9 cellular contexts compared by ENCODE assay signal in genomic region chr22:26485013-26485412, GRCh38. TPM values are rescaled to one million over a fixed set of nuclear protein-coding genes. Genes with fewer than 3 reads are reported as not detected.
DNase-seq lines count a peak whose midpoint lies in the region; ATAC-seq and TF ChIP-seq lines count a peak whose summit lies in the region.
"Had no signal": no experiment of that assay in that cellular context is flagged by ENCODE, and none has a peak within 500 bp of the region (broad histone marks: within the 10 kb centered on the region; RNA-seq: fewer than 3 reads in every experiment).

No MANE protein-coding gene starts in this region.

- ATAC-seq in GM21717 (IDR thresholded peaks at IDR 0.05; ENCODE audit: unreplicated experiment), result no peak

- H3K4me1 ChIP-seq in HAP-1 (peaks cover 38% of the 10 kb centered on the region), esophagus muscularis mucosa (peaks cover 42 to 55% (median 51%) of the 10 kb centered on the region in 4 donors), skeletal muscle tissue (ENCODE audit: control insufficient read depth in 3 of 3, insufficient read depth in 3 of 3, low read length in 3 of 3) (peaks cover 36 to 48% (median 48%) of the 10 kb centered on the region in 3 donors)

- H3K36me3 ChIP-seq in HAP-1 (replicated peaks) (peaks cover 38% of the 10 kb centered on the region), esophagus muscularis mucosa (peaks cover 16 to 43% (median 33%) of the 10 kb centered on the region in 4 donors), skeletal muscle tissue (ENCODE audit: control insufficient read depth in 3 of 3, insufficient read depth in 3 of 3, low read length in 3 of 3) (peaks cover 23 to 41% (median 38%) of the 10 kb centered on the region in 3 donors)

- peak overlapping the region; percentile 43 to 99 (median 98) for H3K9ac ChIP-seq in skeletal muscle tissue (ENCODE audit: low read depth in 1 of 3, low read length in 3 of 3)

- H3K27ac ChIP-seq in esophagus muscularis mucosa (replicated peaks in 1 of 4) (peak overlapping the region in 3 of 4 donors; percentile 93 to 96 (median 95)), skeletal muscle tissue (ENCODE audit: low read depth, low read length) (peak overlapping the region; percentile 98)

- DNase-seq in HAP-1 (ENCODE audit: low spot score in 2 of 2) (no peak), RKO (ENCODE audit: low spot score) (peak; percentile 18), esophagus muscularis mucosa (ENCODE audit: extremely low spot score) (no peak), NCI-H1105 treated with DMSO at 0.1 percent for 48 hours (lab: John Stamatoyannopoulos, UW) (no peak), NCI-H82 treated with DMSO at 0.1 percent for 48 hours (lab: John Stamatoyannopoulos, UW; ENCODE audit: unreplicated experiment) (no peak)
- DNase-seq: activated CD4-positive, alpha-beta T cell treated with anti-CD3 and anti-CD28 coated beads, Interleukin-2, amount 50 U/mL, for 48 hours; NCI-H526 treated with DMSO at 0.1 percent for 48 hours had no signal

- 72% methylated on average over 7 of the region's 7 CpGs for WGBS in esophagus muscularis mucosa

- in situ Hi-C loops in HAP-1 (cut with MboI; ENCODE audit: low sequenced_read_pairs), result no loop called here

- TF ChIP-seq POLR2A in esophagus muscularis mucosa (IDR thresholded peaks at IDR 0.05; ENCODE audit: low read depth), result no peak

- TF ChIP-seq EP300 in esophagus muscularis mucosa (IDR thresholded peaks at IDR 0.05), result no peak

- TF ChIP-seq CTCF in esophagus muscularis mucosa (IDR thresholded peaks at IDR 0.05), result no peak

- H3K9me3 ChIP-seq in HAP-1 (no peaks in the 10 kb centered on the region), esophagus muscularis mucosa (no peaks in the 10 kb centered on the region), skeletal muscle tissue (ENCODE audit: control insufficient read depth in 3 of 3, low read length in 3 of 3) (no peaks in the 10 kb centered on the region)

- no peaks in the 10 kb centered on the region for H3K27me3 ChIP-seq in HAP-1 (ENCODE audit: low read depth)
- H3K27me3 ChIP-seq in esophagus muscularis mucosa, result no peaks in the 10 kb centered on the region
- H3K27me3 ChIP-seq in skeletal muscle tissue (ENCODE audit: control insufficient read depth in 3 of 3, insufficient read depth in 3 of 3, low read length in 3 of 3), result no peaks in the 10 kb centered on the region

- peak overlapping the region; percentile 98 for H3K4me3 ChIP-seq in HAP-1
- no peak overlapping the region for H3K4me3 ChIP-seq in esophagus muscularis mucosa
- H3K4me3 ChIP-seq in skeletal muscle tissue (ENCODE audit: low read length in 3 of 3), result peak overlapping the region in 1 of 3 donors; percentile 99

- intact Hi-C loops in esophagus muscularis mucosa (cut with DNase I), result loop anchor here (2.0 kb wide), 1 partner anchor 26 kb away; no protein-coding TSS in a partner anchor

RNA-seq across cellular contexts. Expression of gene SRRD, which starts 1.3 kb away (rescaled TPM):
- 10 to 100 TPM; 12.7 to 20.5 (median 15.2) TPM for total RNA-seq in esophagus muscularis mucosa
- total RNA-seq in skeletal muscle tissue, result 8.9 TPM

RNA-seq across cellular contexts. Expression of gene HPS4, which starts 1.4 kb away (rescaled TPM):
- total RNA-seq in esophagus muscularis mucosa, result 10 to 100 TPM; 15.4 to 17.9 (median 17.5) TPM
- total RNA-seq in skeletal muscle tissue, result 20.9 TPM

RNA-seq across cellular contexts. Expression of gene TFIP11, which starts 27.3 kb away (rescaled TPM):
- total RNA-seq in esophagus muscularis mucosa, result 10 to 100 TPM; 17.9 to 23.5 (median 20.4) TPM
- 30.3 TPM for total RNA-seq in skeletal muscle tissue

RNA-seq across cellular contexts. Expression of gene ASPHD2, which starts 56.0 kb away (rescaled TPM):
- total RNA-seq in esophagus muscularis mucosa (1 to 10 TPM in 2 of 4 donors, under 1 TPM in 2; 0.42 to 1.1 (median 0.88) TPM), skeletal muscle tissue (1.0 TPM)
